ENCODE assay signal across 29 cellular contexts in genomic region chr13:36891752-36892151, GRCh38. TPM values are rescaled to one million over a fixed set of nuclear protein-coding genes. Genes with fewer than 3 reads are reported as not detected.
DNase-seq lines count a peak whose midpoint lies in the region; ATAC-seq, FAIRE-seq and TF ChIP-seq lines count a peak whose summit lies in the region.
"Had no signal": no experiment of that assay in that cellular context is flagged by ENCODE, and none has a peak within 500 bp of the region (broad histone marks: within the 10 kb centered on the region; RNA-seq: fewer than 3 reads in every experiment).

No MANE protein-coding gene starts in this region.

- in situ Hi-C loops in HepG2 (cut with HindIII; ENCODE audit: extremely low pct_ligation_motif_present, low pct_unique_long_range_greater_than_20kb), result no loop called here

- intact Hi-C loops in HepG2 (cut with micrococcal nuclease; ENCODE audit: unreplicated experiment) (no loop called here), right lobe of liver (cut with DNase I) (no loop called here)

- no peaks in the 10 kb centered on the region for H3K36me3 ChIP-seq in HepG2 (replicated peaks in 1 of 2; ENCODE audit: control insufficient read depth in 1 of 2, insufficient read depth in 2 of 2, low read length in 2 of 2)
- no peaks in the 10 kb centered on the region for H3K36me3 ChIP-seq in right lobe of liver
- H3K36me3 ChIP-seq in smooth muscle cell (ENCODE audit: low read depth), result no peaks in the 10 kb centered on the region
- H3K36me3 ChIP-seq: spleen had no signal

- H4K20me1 ChIP-seq in HepG2 (ENCODE audit: insufficient read depth, low read length) (no peaks in the 10 kb centered on the region), smooth muscle cell (ENCODE audit: low read depth) (peaks cover 42% of the 10 kb centered on the region)

- ATAC-seq in HepG2 (no peak; the same call in 2 of the 3 replicates), right lobe of liver (no peak), GM18519 (IDR thresholded peaks at IDR 0.05; ENCODE audit: low FRiP score, unreplicated experiment) (no peak)
- ATAC-seq: K562; left colon; naive thymus-derived CD8-positive, alpha-beta T cell; stimulated activated effector memory CD8-positive, alpha-beta T cell treated with anti-CD3 and anti-CD28 coated beads, Interleukin-12 subunit alpha, Interleukin-12 subunit beta, amount 100 ng/mL, for 72 hours had no signal

- H3K27me3 ChIP-seq in HepG2 (ENCODE audit: control insufficient read depth in 1 of 2, insufficient read depth in 2 of 2, low read length in 2 of 2) (no peaks in the 10 kb centered on the region), right lobe of liver (no peaks in the 10 kb centered on the region), smooth muscle cell (ENCODE audit: low read depth) (no peaks in the 10 kb centered on the region)
- H3K27me3 ChIP-seq: spleen had no signal

- H3K79me2 ChIP-seq in HepG2 (ENCODE audit: insufficient read depth, low read length) (peaks cover 6% of the 10 kb centered on the region), smooth muscle cell (ENCODE audit: low read depth) (peaks cover 23% of the 10 kb centered on the region)

- H3K4me1 ChIP-seq in HepG2 (ENCODE audit: insufficient read depth, low read length) (peaks cover 52% of the 10 kb centered on the region), right lobe of liver (no peaks in the 10 kb centered on the region), smooth muscle cell (ENCODE audit: low read depth) (no peaks in the 10 kb centered on the region)
- H3K4me1 ChIP-seq: spleen had no signal

- TF ChIP-seq EP300 in HepG2 (IDR thresholded peaks at IDR 0.05; ENCODE audit: low read depth in 2 of 2, low read length in 2 of 2) (no peak), HepG2 (CRISPR knock-in tag; IDR thresholded peaks at IDR 0.05; ENCODE audit: borderline replicate concordance) (no peak)

- H3K4me3 ChIP-seq in HepG2 (replicated peaks in 1 of 3; ENCODE audit: insufficient read depth in 1 of 3, low read depth in 2 of 3, low read length in 3 of 3), result no peak overlapping the region
- no peak overlapping the region for H3K4me3 ChIP-seq in right lobe of liver
- H3K4me3 ChIP-seq in fibroblast of pulmonary artery (replicated peaks; ENCODE audit: low read depth, low read length), result no peak overlapping the region
- H3K4me3 ChIP-seq in smooth muscle cell, result no peak overlapping the region
- H3K4me3 ChIP-seq: K562, SK-N-MC, spleen had no signal

- FAIRE-seq in HepG2 (lab: Jason Lieb, UNC) (no peak), TTC549 (lab: Jason Lieb, UNC) (peak; percentile 64)
- FAIRE-seq: K562, urothelium cell line had no signal

- WGBS in HepG2 (ENCODE audit: low lambda C conversion rate), result 72% methylated on average over 2 of the region's 2 CpGs
- WGBS in right lobe of liver (ENCODE audit: insufficient coverage, low coverage, low lambda C conversion rate, missing lambda C conversion rate), result 51% methylated on average over 2 of the region's 2 CpGs
- WGBS in smooth muscle cell (ENCODE audit: low lambda C conversion rate), result 31% methylated on average over 2 of the region's 2 CpGs

- H3K9me3 ChIP-seq in HepG2 (ENCODE audit: low read length) (no peaks in the 10 kb centered on the region), right lobe of liver (no peaks in the 10 kb centered on the region), smooth muscle cell (replicated peaks; ENCODE audit: low read depth) (no peaks in the 10 kb centered on the region)
- H3K9me3 ChIP-seq: spleen had no signal

- no peak for TF ChIP-seq RAD21 in HepG2 (CRISPR knock-in tag; IDR thresholded peaks at IDR 0.05)

- H3K4me2 ChIP-seq in HepG2 (ENCODE audit: low read depth, low read length) (no peak overlapping the region), smooth muscle cell (no peak overlapping the region)

- DNase-seq in HepG2 (ENCODE audit: low spot score), result no peak
- no peak for DNase-seq in right lobe of liver
- DNase-seq in fibroblast of pulmonary artery (ENCODE audit: low read depth), result peak; percentile 18
- DNase-seq in smooth muscle cell (lab: John Stamatoyannopoulos, UW; ENCODE audit: unreplicated experiment), result no peak
- DNase-seq in NCI-H1417 (lab: John Stamatoyannopoulos, UW), result no peak
- DNase-seq in NAMALWA (ENCODE audit: low spot score), result no peak
- DNase-seq: activated CD4-positive, alpha-beta T cell treated with anti-CD3 and anti-CD28 coated beads, Interleukin-2, amount 10 ng/mL, durations not matched to agents 7 days and 5 days; activated naive CD4-positive, alpha-beta T cell treated with Interleukin-2 at 50 U/mL for 16 hours; activated T-cell treated with anti-CD3 and anti-CD28 coated beads, Interleukin-2, amount 50 U/mL, for 48 hours; C1 segment of cervical spinal cord; caudate nucleus; dermis blood vessel endothelial cell; foreskin melanocyte; left colon; midbrain; naive thymus-derived CD8-positive, alpha-beta T cell; NCI-H1694 treated with DMSO at 0.1 percent for 48 hours; NCI-H2171 treated with DMSO at 0.1 percent for 48 hours; NCI-H69; retina; spleen; stimulated activated CD4-positive, alpha-beta T cell treated with anti-CD3 and anti-CD28 coated beads, Interleukin-2, amount 100 ng/mL, for 48 hours had no signal

- H3F3A ChIP-seq in smooth muscle cell (ENCODE audit: low read depth), result peaks cover 4% of the 10 kb centered on the region

- CTCF ChIA-PET in HepG2 (lab: Yijun Ruan, JAX; ENCODE audit: low intra/inter-chr PET ratio, low total read pairs), result no interaction called here

- H3K9ac ChIP-seq in HepG2 (ENCODE audit: insufficient read depth, low read depth, low read length) (no peak overlapping the region), smooth muscle cell (ENCODE audit: low read depth) (no peak overlapping the region)

- POLR2A ChIA-PET in HepG2 (lab: Yijun Ruan, JAX), result interaction anchor here (1.3 kb wide), 1 partner anchor 9 kb away, joined by 5 read pairs; no protein-coding TSS in a partner anchor

- H2AFZ ChIP-seq in HepG2 (ENCODE audit: low read length) (no peak overlapping the region), smooth muscle cell (ENCODE audit: low read depth) (no peak overlapping the region)

- TF ChIP-seq CTCF in HepG2 (CRISPR knock-in tag; IDR thresholded peaks at IDR 0.05), result no peak
- no peak for TF ChIP-seq CTCF in right lobe of liver (IDR thresholded peaks at IDR 0.05)
- TF ChIP-seq CTCF in fibroblast of pulmonary artery (IDR thresholded peaks at IDR 0.05; ENCODE audit: low read length, missing control alignments), result no peak
- no peak for TF ChIP-seq CTCF in smooth muscle cell (IDR thresholded peaks at IDR 0.05; ENCODE audit: borderline replicate concordance, insufficient read depth, poor library complexity, severe bottlenecking)

- TF ChIP-seq POLR2A in HepG2 (IDR thresholded peaks at IDR 0.05; ENCODE audit: insufficient read depth in 1 of 2, low read depth in 2 of 2, low read length in 2 of 2) (no peak), right lobe of liver (IDR thresholded peaks at IDR 0.05) (no peak)

- H3K27ac ChIP-seq in HepG2 (ENCODE audit: extremely low read length, insufficient read depth, low read length), result no peak overlapping the region
- H3K27ac ChIP-seq in right lobe of liver, result no peak overlapping the region
- peak overlapping the region; percentile 26 for H3K27ac ChIP-seq in smooth muscle cell (ENCODE audit: low read depth)
- H3K27ac ChIP-seq: RWPE1, SK-N-MC, spleen had no signal

- BruUV-seq in HepG2 (replicated peaks; lab: Mats Ljungman, UMichigan), result no TSS peak

RNA-seq across cellular contexts. Expression of gene SMAD9, which starts 28.3 kb away (rescaled TPM):
- total RNA-seq in HepG2 (2016; rRNA removed; fragmentation: Illumina TruSeq; extraction: Trizol) (4.2 and 6.3 TPM in 2 replicates), right lobe of liver (1 to 10 TPM in 4 of 6 experiments, under 1 TPM in 2; 0.80 to 1.5 (median 1.3) TPM), smooth muscle cell (7.1 and 11.5 TPM in 2 replicates)
- total RNA-seq in HepG2 (2016; cell fraction: cytosol; rRNA removed; fragmentation: Illumina TruSeq; extraction: Trizol; ENCODE audit: low read depth), result 1.2 and 1.3 TPM in 2 replicates
- 5.1 and 5.7 TPM in 2 replicates for total RNA-seq in HepG2 (2016; cell fraction: insoluble cytoplasmic fraction; rRNA removed; fragmentation: Illumina TruSeq; extraction: Trizol)
- total RNA-seq in HepG2 (2016; cell fraction: membrane; rRNA removed; fragmentation: Illumina TruSeq; extraction: Trizol), result 3.9 and 4.0 TPM in 2 replicates
- 5.0 and 5.1 TPM in 2 replicates for total RNA-seq in HepG2 (2016; cell fraction: nucleus; rRNA removed; fragmentation: Illumina TruSeq; extraction: Trizol)
- polyA plus RNA-seq in HepG2 (2011; rRNA removed) (6.0 and 7.7 TPM in 2 replicates), smooth muscle cell (6.6 and 7.1 TPM in 2 replicates)
- polyA plus RNA-seq in HepG2 (2011; cell fraction: cytosol; rRNA removed), result 3.7 and 4.0 TPM in 2 replicates
- polyA plus RNA-seq in HepG2 (2011; cell fraction: nucleus; rRNA removed), result 8.9 and 13.5 TPM in 2 replicates
- 4.5 and 5.4 TPM in 2 replicates for polyA plus RNA-seq in HepG2 (2012)
- polyA plus RNA-seq in HepG2 (2016; cell fraction: cytosol; fragmentation: Illumina TruSeq; extraction: Trizol; ENCODE audit: low read depth), result 0.35 and 0.44 TPM in 2 replicates
- polyA plus RNA-seq in HepG2 (2016; cell fraction: insoluble cytoplasmic fraction; fragmentation: Illumina TruSeq; extraction: Trizol; ENCODE audit: low read depth), result 5.0 and 5.5 TPM in 2 replicates
- 1.8 and 2.1 TPM in 2 replicates for polyA plus RNA-seq in HepG2 (2016; cell fraction: membrane; fragmentation: Illumina TruSeq; extraction: Trizol; ENCODE audit: low read depth)
- polyA plus RNA-seq in HepG2 (2016; cell fraction: nucleus; fragmentation: Illumina TruSeq; extraction: Trizol; ENCODE audit: insufficient read depth, low read depth), result 6.4 and 7.3 TPM in 2 replicates
- polyA minus RNA-seq in HepG2 (2011; rRNA and poly(A)+ RNA removed; ENCODE audit: low replicate concordance), result 14.6 TPM in 1 of 2 replicates, not detected in the other
- 8.3 and 8.5 TPM in 2 replicates for polyA minus RNA-seq in HepG2 (2011; cell fraction: cytosol; rRNA and poly(A)+ RNA removed)
- polyA minus RNA-seq in HepG2 (2011; cell fraction: nucleus; rRNA and poly(A)+ RNA removed), result 9.7 and 10.6 TPM in 2 replicates
- total RNA-seq: activated CD4-positive, alpha-beta T cell treated with anti-CD3 and anti-CD28 coated beads, Interleukin-2, amount 10 ng/mL, durations not matched to agents 7 days and 5 days; naive thymus-derived CD8-positive, alpha-beta T cell had no signal
